ENCODE assay signal across 22 cellular contexts in genomic region chr1:160300173-160300572, GRCh38.
"Had no signal": no experiment of that assay in that cellular context is flagged by ENCODE, and none has a peak within 500 bp of the region (broad histone marks: within the 10 kb centered on the region; RNA-seq: fewer than 3 reads in every experiment).

No MANE protein-coding gene starts in this region.

- H3K9me3 ChIP-seq: esophagus muscularis mucosa, gastroesophageal sphincter, heart right ventricle, left lung, lower lobe of right lung had no signal

- H3K4me1 Mint-ChIP-seq: memory B cell had no signal

- H3K9me3 Mint-ChIP-seq: memory B cell had no signal

- H3K27me3 ChIP-seq: dorsolateral prefrontal cortex, esophagus muscularis mucosa, foreskin keratinocyte, gastroesophageal sphincter, heart right ventricle, left lung had no signal

- DNase-seq: dermis blood vessel endothelial cell; dorsolateral prefrontal cortex; effector CD4-positive, alpha-beta T cell; effector memory CD4-positive, alpha-beta T cell; foreskin keratinocyte; head of caudate nucleus; heart right ventricle; hippocampal formation; left cardiac atrium; left lung; left ventricle myocardium superior; lower lobe of right lung; mesendoderm; midbrain had no signal

- ATAC-seq: foreskin keratinocyte, gastroesophageal sphincter, heart right ventricle, left cardiac atrium, left lung, left ventricle myocardium superior, lower lobe of right lung had no signal

- H3K27ac Mint-ChIP-seq: memory B cell had no signal

- H3K27ac ChIP-seq: coronary artery, esophagus muscularis mucosa, foreskin keratinocyte, gastroesophageal sphincter, heart right ventricle, left lung, lower lobe of right lung had no signal

- H3K27me3 Mint-ChIP-seq: memory B cell had no signal

- FAIRE-seq: colon, endothelial cell of umbilical vein, frontal cortex, keratinocyte had no signal

- H3K4me3 Mint-ChIP-seq: memory B cell had no signal

- H3K4me1 ChIP-seq: esophagus muscularis mucosa, foreskin keratinocyte, gastroesophageal sphincter, heart right ventricle, left lung, lower lobe of right lung had no signal

- H3K4me3 ChIP-seq: coronary artery, dorsolateral prefrontal cortex, esophagus muscularis mucosa, gastroesophageal sphincter, heart right ventricle, left lung, lower lobe of right lung had no signal
